9 cellular contexts compared by ENCODE assay signal in genomic region chr15:51935466-51936118, GRCh38. TPM values are rescaled to one million over a fixed set of nuclear protein-coding genes. Genes with fewer than 3 reads are reported as not detected.
DNase-seq lines count a peak whose midpoint lies in the region; ATAC-seq and TF ChIP-seq lines count a peak whose summit lies in the region.
"Had no signal": no experiment of that assay in that cellular context is flagged by ENCODE, and none has a peak within 500 bp of the region (broad histone marks: within the 10 kb centered on the region; RNA-seq: fewer than 3 reads in every experiment).

No MANE protein-coding gene starts in this region.

- no peaks in the 10 kb centered on the region for H3K27me3 ChIP-seq in OCI-LY1 (ENCODE audit: insufficient read depth, low read length)
- no peaks in the 10 kb centered on the region for H3K27me3 ChIP-seq in BE2C
- H3K27me3 ChIP-seq: neutrophil had no signal

- no peaks in the 10 kb centered on the region for H3K9me3 Mint-ChIP-seq in activated naive CD4-positive, alpha-beta T cell treated with anti-CD3 and anti-CD28 coated beads, Interleukin-2, amount 50 U/mL, for 24 hours

- H3K4me1 ChIP-seq in OCI-LY1 (ENCODE audit: insufficient read depth, low read length, severe bottlenecking): peaks cover 40% of the 10 kb centered on the region
- peaks cover 6% of the 10 kb centered on the region for H3K4me1 ChIP-seq in BE2C

- TF ChIP-seq CTCF in OCI-LY1 (IDR thresholded peaks at IDR 0.05; ENCODE audit: low read length) (no peak), BE2C (IDR thresholded peaks at IDR 0.05; ENCODE audit: low read depth, low read length) (no peak)

- H3K27ac Mint-ChIP-seq in activated naive CD4-positive, alpha-beta T cell treated with anti-CD3 and anti-CD28 coated beads, Interleukin-2, amount 50 U/mL, for 24 hours: peak overlapping the region; percentile 2

- H3K79me2 ChIP-seq in OCI-LY1 (ENCODE audit: insufficient read depth, low read length): no peaks in the 10 kb centered on the region

- H3K4me3 Mint-ChIP-seq in activated naive CD4-positive, alpha-beta T cell treated with anti-CD3 and anti-CD28 coated beads, Interleukin-2, amount 50 U/mL, for 24 hours: no peak overlapping the region

- H3K4me1 Mint-ChIP-seq in activated naive CD4-positive, alpha-beta T cell treated with anti-CD3 and anti-CD28 coated beads, Interleukin-2, amount 50 U/mL, for 24 hours: no peaks in the 10 kb centered on the region

- DNase-seq in activated naive CD4-positive, alpha-beta T cell (lab: John Stamatoyannopoulos, UW): no peak
- no peak for DNase-seq in stimulated activated naive CD4-positive, alpha-beta T cell (lab: John Stamatoyannopoulos, UW)
- DNase-seq in superior temporal gyrus (ENCODE audit: extremely low spot score) (no peak), BE2C (no peak), iPS-NIHi7 (ENCODE audit: extremely low spot score) (no peak)

- H4K20me1 ChIP-seq in OCI-LY1 (ENCODE audit: insufficient read depth, low read length): no peaks in the 10 kb centered on the region

- no peaks in the 10 kb centered on the region for H3K27me3 Mint-ChIP-seq in activated naive CD4-positive, alpha-beta T cell treated with anti-CD3 and anti-CD28 coated beads, Interleukin-2, amount 50 U/mL, for 24 hours

- H3K4me3 ChIP-seq in OCI-LY1 (ENCODE audit: low read depth, low read length, poor library complexity, severe bottlenecking): peak overlapping the region; percentile 28
- no peak overlapping the region for H3K4me3 ChIP-seq in BE2C (ENCODE audit: low read depth, low read length)

- H3K9me3 ChIP-seq in OCI-LY1 (ENCODE audit: low read length) (no peaks in the 10 kb centered on the region), BE2C (no peaks in the 10 kb centered on the region)
- H3K9me3 ChIP-seq: neutrophil had no signal

- H3K36me3 Mint-ChIP-seq in activated naive CD4-positive, alpha-beta T cell treated with anti-CD3 and anti-CD28 coated beads, Interleukin-2, amount 50 U/mL, for 24 hours: peaks cover 5% of the 10 kb centered on the region

- peak; percentile 72 for ATAC-seq in HG02840 (IDR thresholded peaks at IDR 0.05; ENCODE audit: low FRiP score, unreplicated experiment)

- H2AFZ ChIP-seq in OCI-LY1 (ENCODE audit: low read length): no peak overlapping the region

- no peaks in the 10 kb centered on the region for H3K9me2 ChIP-seq in OCI-LY1 (ENCODE audit: low read depth, low read length)

- H3K36me3 ChIP-seq in OCI-LY1 (ENCODE audit: insufficient read depth, low read length) (peaks cover 23% of the 10 kb centered on the region), BE2C (peaks cover 20% of the 10 kb centered on the region)

- peak overlapping the region; percentile 59 for H3K4me2 ChIP-seq in OCI-LY1 (ENCODE audit: low read length)

- H3K9ac ChIP-seq in OCI-LY1 (ENCODE audit: low read length): peak overlapping the region; percentile 49; the same call in 1 of the 2 replicates

- peak overlapping the region; percentile 84 for H3K27ac ChIP-seq in OCI-LY1 (ENCODE audit: low read depth, low read length, poor library complexity, severe bottlenecking)
- H3K27ac ChIP-seq: neutrophil had no signal

- peaks cover 12% of the 10 kb centered on the region; the same call in 1 of the 2 replicates for H3F3A ChIP-seq in OCI-LY1 (ENCODE audit: insufficient read depth, low read length)

RNA-seq across cellular contexts. Expression of gene LEO1, which starts 36.0 kb away (rescaled TPM):
- 42.1 TPM for polyA plus RNA-seq in BE2C (2012; ENCODE audit: insufficient read depth, insufficient read length, low read depth)
